ENCODE assay signal across 7 cellular contexts in the genomic region with DNA sequence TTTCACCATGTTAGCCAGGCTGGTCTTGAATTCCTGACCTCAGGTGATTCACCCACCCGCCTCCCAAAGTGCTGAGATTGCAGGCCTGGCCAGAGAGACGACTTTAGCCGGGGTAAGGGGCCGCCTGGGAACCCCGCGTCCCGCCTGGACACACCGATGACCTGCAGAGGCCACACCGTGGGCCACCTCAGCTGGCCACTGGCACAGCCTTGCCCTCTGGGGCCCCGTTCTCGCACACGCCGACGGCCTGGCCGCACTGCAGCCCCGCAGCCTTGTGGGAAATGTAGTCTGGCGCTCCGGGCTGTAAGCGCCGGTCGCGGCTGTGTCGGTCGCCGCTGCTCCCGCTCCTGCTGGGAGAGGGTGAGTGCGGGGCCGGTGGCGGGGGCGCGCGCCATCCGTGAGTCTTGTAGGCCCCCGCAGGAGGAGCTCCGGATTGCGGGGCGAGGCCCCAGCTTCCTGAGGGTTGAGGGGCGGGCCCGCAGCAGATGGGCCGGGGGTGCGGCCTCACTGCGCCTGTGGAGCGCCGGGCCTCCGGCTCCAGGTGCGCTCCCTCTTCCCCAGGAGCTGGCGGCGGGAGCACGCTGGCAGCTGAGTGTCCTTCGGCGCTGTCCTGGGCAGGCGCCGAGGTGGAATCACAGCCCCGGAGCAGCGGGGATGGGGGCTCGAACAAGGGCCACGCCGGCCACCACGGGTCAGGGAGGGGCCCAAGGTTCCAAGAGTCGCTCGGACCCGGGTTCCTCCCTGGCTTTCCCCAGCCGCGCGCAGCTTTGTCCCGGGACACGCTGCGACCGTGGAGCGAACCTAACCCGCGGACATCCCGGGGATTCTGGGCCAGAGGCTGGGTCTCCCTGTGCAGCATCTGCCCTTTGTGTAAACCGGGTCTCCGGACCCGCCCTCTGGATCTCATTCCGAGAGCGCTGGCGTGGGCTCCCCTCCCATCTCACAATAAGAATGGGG. TPM values are rescaled to one million over a fixed set of nuclear protein-coding genes. Genes with fewer than 3 reads are reported as not detected.
DNase-seq lines count a peak whose midpoint lies in the region; ATAC-seq and TF ChIP-seq lines count a peak whose summit lies in the region.

A gene (plus strand): TSS at position 299 of the 957 bp plus-strand sequence. CDS start 35,401 bp downstream, outside the sequence.

- H3K4me3 ChIP-seq in fibroblast of lung (replicated peaks in 1 of 4; ENCODE audit: control extremely low read depth in 1 of 4, insufficient read depth in 1 of 4, low read depth in 3 of 4, low read length in 4 of 4) (peak within 1 kb of the TSS; percentile 55 to 71 (median 66)), muscle layer of colon (ENCODE audit: low read depth in 1 of 2, low read length in 2 of 2) (peak within 1 kb of the TSS; percentile 82 to 84)

- no peaks in the 10 kb centered on the region for H3K36me3 ChIP-seq in fibroblast of lung (ENCODE audit: control insufficient read depth, insufficient read depth, low read length)
- no peaks in the 10 kb centered on the region for H3K36me3 ChIP-seq in muscle layer of colon (ENCODE audit: insufficient read depth, low read length)

- H3K9ac ChIP-seq in fibroblast of lung (ENCODE audit: insufficient read depth, low read length) (peak within 1 kb of the TSS; percentile 46), muscle layer of colon (ENCODE audit: low read length) (peak within 1 kb of the TSS; percentile 57)

- no peak for TF ChIP-seq CTCF in GM13977 (IDR thresholded peaks at IDR 0.05; ENCODE audit: extremely low read depth, insufficient read depth, missing control alignments)
- no peak for TF ChIP-seq CTCF in fibroblast of lung (conservative IDR thresholded peaks at IDR 0.05 in 1 of 2, IDR thresholded peaks at IDR 0.05 in 1 of 2; ENCODE audit: low read depth in 1 of 2, low read length in 2 of 2)

- H3K4me1 ChIP-seq in fibroblast of lung (ENCODE audit: control insufficient read depth, extremely low read depth, insufficient read depth, low read length) (no peaks in the 10 kb centered on the region), muscle layer of colon (ENCODE audit: insufficient read depth, low read length) (no peaks in the 10 kb centered on the region)

- no peak within 1 kb of the TSS for H3K27ac ChIP-seq in fibroblast of lung (ENCODE audit: insufficient read depth, low read length)
- H3K27ac ChIP-seq in muscle layer of colon (ENCODE audit: low read depth, low read length): peak within 1 kb of the TSS; percentile 55
- H3K27ac ChIP-seq in temporal lobe (ENCODE audit: low read depth, low read length): no peak within 1 kb of the TSS

- peak; percentile 36 for DNase-seq in GM13977 (ENCODE audit: low spot score)
- DNase-seq in NCI-H345 treated with DMSO at 0.1 percent for 48 hours (lab: John Stamatoyannopoulos, UW; ENCODE audit: unreplicated experiment): peak; percentile 47
- peak; percentile 4 for DNase-seq in activated T-helper 1 cell treated with Interleukin-2 at 50 U/mL for 16 hours (ENCODE audit: low read depth)
- DNase-seq in fibroblast of lung (ENCODE audit: low read depth in 2 of 2): peak; percentile 57 to 67

- H3K4me2 ChIP-seq in fibroblast of lung (ENCODE audit: extremely low read depth, insufficient read depth, low read length): peak within 1 kb of the TSS; percentile 75

- no peaks in the 10 kb centered on the region for H4K20me1 ChIP-seq in fibroblast of lung (ENCODE audit: control insufficient read depth, extremely low read depth, insufficient read depth, low read length)

- no peaks in the 10 kb centered on the region for H3K27me3 ChIP-seq in fibroblast of lung (ENCODE audit: control insufficient read depth, insufficient read depth, low read length)
- no peaks in the 10 kb centered on the region for H3K27me3 ChIP-seq in muscle layer of colon (ENCODE audit: control insufficient read depth in 1 of 2, insufficient read depth in 2 of 2, low read length in 2 of 2)

- H3K79me2 ChIP-seq in fibroblast of lung (ENCODE audit: control insufficient read depth, insufficient read depth, low read length): no peaks in the 10 kb centered on the region

- no peaks in the 10 kb centered on the region for H3K9me3 ChIP-seq in fibroblast of lung (ENCODE audit: control insufficient read depth, insufficient read depth, low read depth, low read length)
- no peaks in the 10 kb centered on the region for H3K9me3 ChIP-seq in muscle layer of colon (ENCODE audit: low read length)

- no peak for ATAC-seq in GM19452 (IDR thresholded peaks at IDR 0.05; ENCODE audit: unreplicated experiment)

- H2AFZ ChIP-seq in fibroblast of lung (ENCODE audit: low read length): peak within 1 kb of the TSS; percentile 69

- in situ Hi-C loops in GM13977 (cut with MboI; ENCODE audit: low pct_unique_long_range_greater_than_20kb, low sequenced_read_pairs, unreplicated experiment): no loop called here

RNA-seq across cellular contexts. Expression of the gene that starts here (rescaled TPM):
- total RNA-seq in fibroblast of lung: 1.5 and 2.8 TPM in 2 replicates
- polyA plus RNA-seq in fibroblast of lung: 0.27 and 0.30 TPM in 2 replicates
- 0.12 and 0.15 TPM in 2 replicates for polyA plus RNA-seq in fibroblast of lung (2012)
- not detected in 2 replicates for polyA minus RNA-seq in fibroblast of lung (ENCODE audit: low replicate concordance)
- total RNA-seq in temporal lobe: 10.1 TPM

Comparison
In these comparisons a context has a peak if more than half of its experiments do, and no peak if none do; other contexts are left out.
1. DNase-seq: peak in every context shown above with its lines; median percentile 62 in fibroblast of lung; 47 in NCI-H345 treated with DMSO at 0.1 percent for 48 hours; 36 in GM13977; 4 in activated T-helper 1 cell treated with Interleukin-2 at 50 U/mL for 16 hours.